Comparison of ENCODE assay signal across 8 cellular contexts in the genomic region with DNA sequence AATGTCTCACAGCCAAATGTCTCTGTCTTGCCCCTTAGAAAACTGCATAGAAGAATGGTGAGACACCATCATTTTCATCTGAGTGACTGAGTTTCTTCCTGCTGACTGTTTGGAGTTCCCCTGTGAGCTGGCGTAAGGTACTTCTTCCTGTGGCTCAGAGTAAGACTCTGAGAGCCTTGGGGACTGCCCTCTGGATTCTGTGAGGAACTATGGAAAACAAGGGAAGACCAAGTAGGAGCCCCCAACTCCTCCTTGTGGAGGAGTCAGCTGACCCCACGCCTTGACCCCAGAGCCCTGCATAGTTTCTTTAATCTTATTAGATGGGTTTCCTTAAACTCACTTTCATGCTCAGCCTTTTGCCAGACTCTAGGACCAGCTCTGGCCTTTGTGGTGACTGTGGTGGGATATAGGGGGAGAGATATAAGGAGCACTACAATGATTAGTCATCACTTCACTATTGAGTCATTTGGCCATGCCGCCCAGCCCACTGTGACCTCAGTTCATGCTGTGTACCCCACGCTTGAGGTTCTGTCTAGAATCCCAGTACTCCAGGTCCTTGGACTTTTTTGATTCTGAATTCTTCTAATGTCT. TPM values are rescaled to one million over a fixed set of nuclear protein-coding genes. Genes with fewer than 3 reads are reported as not detected.
DNase-seq lines count a peak whose midpoint lies in the region; ATAC-seq and TF ChIP-seq lines count a peak whose summit lies in the region.

No MANE protein-coding gene starts in this region.

- CTCF ChIA-PET in SK-N-SH (lab: Yijun Ruan, JAX), result interaction anchor here (1.0 to 3.7 kb wide), 4 partner anchors 8 to 52 kb away, joined by 4 to 17 read pairs (median 4); no protein-coding TSS in a partner anchor

- H3K79me2 ChIP-seq in SK-N-SH (ENCODE audit: insufficient read depth), result peaks cover 95% of the 10 kb centered on the region
- H3K79me2 ChIP-seq in MM.1S (ENCODE audit: low read length), result peaks cover 45% of the 10 kb centered on the region

- no peaks in the 10 kb centered on the region for H3K27me3 ChIP-seq in SK-N-SH (ENCODE audit: insufficient read depth)
- H3K27me3 ChIP-seq in MM.1S (replicated peaks; ENCODE audit: insufficient read depth, low read length), result no peaks in the 10 kb centered on the region

- TF ChIP-seq RAD21 in SK-N-SH (IDR thresholded peaks at IDR 0.05; ENCODE audit: low read length), result no peak

- TF ChIP-seq EP300 in SK-N-SH (IDR thresholded peaks at IDR 0.05; ENCODE audit: borderline replicate concordance in 1 of 2, low read depth in 1 of 2, low read length in 1 of 2), result peak in 1 of 2 experiments; percentile 50; a peak in 1 of 4 replicates

- TF ChIP-seq CTCF in SK-N-SH (IDR thresholded peaks at IDR 0.05) (no peak), MM.1S (IDR thresholded peaks at IDR 0.05; ENCODE audit: low read length) (no peak)

- H3K27ac ChIP-seq in SK-N-SH (ENCODE audit: low read depth in 2 of 2, low read length in 1 of 2) (peak overlapping the region in 1 of 2 experiments; percentile 75; a peak in 3 of 4 replicates), MM.1S (ENCODE audit: low read length) (no peak overlapping the region)

- H3K4me1 ChIP-seq in SK-N-SH (ENCODE audit: control insufficient read depth in 1 of 2, insufficient read depth in 2 of 2, low read depth in 1 of 2, low read length in 1 of 2), result peaks cover 27 to 50% of the 10 kb centered on the region in 2 experiments
- no peaks in the 10 kb centered on the region for H3K4me1 ChIP-seq in MM.1S (ENCODE audit: low read length)

- H3K4me2 ChIP-seq in SK-N-SH (peak overlapping the region; percentile 33), MM.1S (ENCODE audit: low read depth, low read length) (no peak overlapping the region)

- peak; percentile 82 for ATAC-seq in GM18858 (IDR thresholded peaks at IDR 0.05; ENCODE audit: unreplicated experiment)
- peak; percentile 88 for ATAC-seq in HG02884 (IDR thresholded peaks at IDR 0.05; ENCODE audit: unreplicated experiment)

- DNase-seq in SK-N-SH (no peak), amniotic stem cell (lab: John Stamatoyannopoulos, UW) (peak; percentile 20), MM.1S (no peak), GM19240 (ENCODE audit: insufficient read length, low spot score) (no peak), NCI-H2227 (lab: John Stamatoyannopoulos, UW; ENCODE audit: unreplicated experiment) (no peak)
- DNase-seq in stimulated activated CD4-positive, alpha-beta T cell treated with anti-CD3 and anti-CD28 coated beads, Interleukin-4, amount 100 ng/mL, for 1 hour, result peak; percentile 45

- 25% methylated on average over 4 of the region's 4 CpGs for WGBS in SK-N-SH (ENCODE audit: low lambda C conversion rate)

- H3F3A ChIP-seq in SK-N-SH (replicated peaks; ENCODE audit: insufficient read depth) (peaks cover 86% of the 10 kb centered on the region), MM.1S (ENCODE audit: insufficient read depth, low read length) (no peaks in the 10 kb centered on the region)

- H3K9me2 ChIP-seq in SK-N-SH (no peaks in the 10 kb centered on the region), MM.1S (replicated peaks; ENCODE audit: insufficient read depth, low read length) (no peaks in the 10 kb centered on the region)

- H2AFZ ChIP-seq in SK-N-SH (ENCODE audit: low read depth), result no peak overlapping the region
- H2AFZ ChIP-seq in MM.1S (ENCODE audit: low read length), result no peak overlapping the region

- H3K9ac ChIP-seq in SK-N-SH (peak overlapping the region; percentile 35; the same call in 1 of the 2 replicates), MM.1S (ENCODE audit: low read length) (no peak overlapping the region)

- no peaks in the 10 kb centered on the region for H3K9me3 ChIP-seq in SK-N-SH
- H3K9me3 ChIP-seq in MM.1S (replicated peaks; ENCODE audit: insufficient read depth, low read length), result no peaks in the 10 kb centered on the region

- H3K36me3 ChIP-seq in SK-N-SH (replicated peaks in 1 of 2; ENCODE audit: control insufficient read depth in 1 of 2, insufficient read depth in 2 of 2, low read length in 1 of 2) (peaks cover 18 to 19% of the 10 kb centered on the region in 2 experiments), MM.1S (replicated peaks; ENCODE audit: insufficient read depth, low read length) (no peaks in the 10 kb centered on the region)

- no peak overlapping the region for H3K4me3 ChIP-seq in SK-N-SH (ENCODE audit: low read depth in 2 of 2, low read length in 1 of 2)
- no peak overlapping the region for H3K4me3 ChIP-seq in MM.1S (ENCODE audit: low read length)

- POLR2A ChIA-PET in SK-N-SH (lab: Yijun Ruan, JAX), result no interaction called here

- H4K20me1 ChIP-seq in SK-N-SH (ENCODE audit: insufficient read depth), result no peaks in the 10 kb centered on the region
- no peaks in the 10 kb centered on the region for H4K20me1 ChIP-seq in MM.1S (ENCODE audit: insufficient read depth, low read length)

TF ChIP-seq in SK-N-SH, 30 proteins besides CTCF, POLR2A, EP300 and RAD21 (continues in another document):
- no peak for TF ChIP-seq POLR2AphosphoS5 (IDR thresholded peaks at IDR 0.05; ENCODE audit: low read depth, low read length)
- no peak for TF ChIP-seq GATA2 (CRISPR knock-in tag; IDR thresholded peaks at IDR 0.05)
- peak; percentile 20; the same call in 1 of the 2 replicates for TF ChIP-seq TAF1 (IDR thresholded peaks at IDR 0.05; ENCODE audit: borderline replicate concordance, low read depth, low read length)
- TF ChIP-seq TEAD4 (IDR thresholded peaks at IDR 0.05; ENCODE audit: borderline replicate concordance, insufficient read depth), result peak; percentile 27; the same call in 1 of the 2 replicates
- TF ChIP-seq FOXM1 (IDR thresholded peaks at IDR 0.05; ENCODE audit: low read depth), result no peak
- TF ChIP-seq, protein P1, sequence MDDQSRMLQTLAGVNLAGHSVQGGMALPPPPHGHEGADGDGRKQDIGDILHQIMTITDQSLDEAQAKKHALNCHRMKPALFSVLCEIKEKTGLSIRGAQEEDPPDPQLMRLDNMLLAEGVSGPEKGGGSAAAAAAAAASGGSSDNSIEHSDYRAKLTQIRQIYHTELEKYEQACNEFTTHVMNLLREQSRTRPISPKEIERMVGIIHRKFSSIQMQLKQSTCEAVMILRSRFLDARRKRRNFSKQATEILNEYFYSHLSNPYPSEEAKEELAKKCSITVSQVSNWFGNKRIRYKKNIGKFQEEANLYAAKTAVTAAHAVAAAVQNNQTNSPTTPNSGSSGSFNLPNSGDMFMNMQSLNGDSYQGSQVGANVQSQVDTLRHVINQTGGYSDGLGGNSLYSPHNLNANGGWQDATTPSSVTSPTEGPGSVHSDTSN (IDR thresholded peaks at IDR 0.05), result peak; percentile 32; the same call in 1 of the 2 replicates
- TF ChIP-seq CHD2 (IDR thresholded peaks at IDR 0.05; ENCODE audit: low read length, partially characterized antibody), result no peak
- TF ChIP-seq FOSL2 (IDR thresholded peaks at IDR 0.05; ENCODE audit: borderline replicate concordance, low read depth), result peak; percentile 55; the same call in 1 of the 2 replicates
- TF ChIP-seq NFIC (IDR thresholded peaks at IDR 0.05; ENCODE audit: borderline replicate concordance), result no peak; the same call in 1 of the 2 replicates
- peak; percentile 70; the same call in 1 of the 2 replicates for TF ChIP-seq MAX (IDR thresholded peaks at IDR 0.05; ENCODE audit: low read depth)
- TF ChIP-seq SMC3 (IDR thresholded peaks at IDR 0.05; ENCODE audit: low read depth, low read length), result no peak
- TF ChIP-seq, protein P2, sequence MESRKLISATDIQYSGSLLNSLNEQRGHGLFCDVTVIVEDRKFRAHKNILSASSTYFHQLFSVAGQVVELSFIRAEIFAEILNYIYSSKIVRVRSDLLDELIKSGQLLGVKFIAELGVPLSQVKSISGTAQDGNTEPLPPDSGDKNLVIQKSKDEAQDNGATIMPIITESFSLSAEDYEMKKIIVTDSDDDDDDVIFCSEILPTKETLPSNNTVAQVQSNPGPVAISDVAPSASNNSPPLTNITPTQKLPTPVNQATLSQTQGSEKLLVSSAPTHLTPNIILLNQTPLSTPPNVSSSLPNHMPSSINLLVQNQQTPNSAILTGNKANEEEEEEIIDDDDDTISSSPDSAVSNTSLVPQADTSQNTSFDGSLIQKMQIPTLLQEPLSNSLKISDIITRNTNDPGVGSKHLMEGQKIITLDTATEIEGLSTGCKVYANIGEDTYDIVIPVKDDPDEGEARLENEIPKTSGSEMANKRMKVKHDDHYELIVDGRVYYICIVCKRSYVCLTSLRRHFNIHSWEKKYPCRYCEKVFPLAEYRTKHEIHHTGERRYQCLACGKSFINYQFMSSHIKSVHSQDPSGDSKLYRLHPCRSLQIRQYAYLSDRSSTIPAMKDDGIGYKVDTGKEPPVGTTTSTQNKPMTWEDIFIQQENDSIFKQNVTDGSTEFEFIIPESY (IDR thresholded peaks at IDR 0.05; ENCODE audit: borderline replicate concordance, low read depth), result no peak
- TF ChIP-seq RXRA (IDR thresholded peaks at IDR 0.05; ENCODE audit: borderline replicate concordance, low read depth), result 0 out of 2 replicates have a peak, but pooled peaks have one; percentile 41
- no peak for TF ChIP-seq NRF1 (IDR thresholded peaks at IDR 0.05; ENCODE audit: low read depth, low read length)
- no peak for TF ChIP-seq RFX5 (IDR thresholded peaks at IDR 0.05; ENCODE audit: low read length)
- TF ChIP-seq EZH2phosphoT487 (IDR thresholded peaks at IDR 0.05; ENCODE audit: borderline replicate concordance, low read depth), result no peak
- TF ChIP-seq RCOR1 (IDR thresholded peaks at IDR 0.05; ENCODE audit: low read length), result no peak
- TF ChIP-seq ELF1 (IDR thresholded peaks at IDR 0.05), result no peak
- TF ChIP-seq IRF3 (IDR thresholded peaks at IDR 0.05; ENCODE audit: low read depth, low read length), result no peak

RNA-seq across cellular contexts. Expression of gene FAM133B, which starts 51.8 kb away (rescaled TPM):
- 13.8 and 16.3 TPM in 2 replicates for polyA plus RNA-seq in SK-N-SH (2012; rRNA removed)
- polyA plus RNA-seq in SK-N-SH (2012; cell fraction: cytosol; rRNA removed), result 14.7 and 21.1 TPM in 2 replicates
- 13.0 and 33.6 TPM in 2 replicates for polyA plus RNA-seq in SK-N-SH (2012; cell fraction: nucleus; rRNA removed)

Comparison
In these comparisons a context has a peak if more than half of its experiments do, and no peak if none do; other contexts are left out.
1. DNase-seq: peak in amniotic stem cell (single experiment) and stimulated activated CD4-positive, alpha-beta T cell treated with anti-CD3 and anti-CD28 coated beads, Interleukin-4, amount 100 ng/mL, for 1 hour (single experiment); none in SK-N-SH (single experiment), MM.1S (single experiment), GM19240 (single experiment) and NCI-H2227 (single experiment).